28 cellular contexts compared by ENCODE assay signal in the genomic region with DNA sequence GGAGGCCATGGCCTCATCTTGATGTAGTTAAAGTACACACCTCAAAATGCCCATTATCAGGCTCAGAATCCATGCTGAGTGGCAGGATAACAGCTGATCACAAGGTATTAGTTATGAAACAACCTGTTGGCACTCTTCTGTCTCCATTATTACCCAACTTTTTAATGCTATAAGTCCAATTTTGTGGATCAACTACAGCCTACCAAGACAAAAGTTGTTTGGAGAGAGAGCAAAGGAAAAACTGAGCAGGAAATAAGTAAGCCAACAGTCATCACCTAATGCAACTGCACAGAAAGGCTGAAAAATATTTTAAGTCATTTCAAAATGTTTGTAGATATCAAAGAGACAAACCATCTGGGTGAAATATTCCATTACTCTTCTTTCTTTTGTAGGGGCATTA. TPM values are rescaled to one million over a fixed set of nuclear protein-coding genes. Genes with fewer than 3 reads are reported as not detected.
DNase-seq lines count a peak whose midpoint lies in the region; ATAC-seq and TF ChIP-seq lines count a peak whose summit lies in the region.
"Had no signal": no experiment of that assay in that cellular context is flagged by ENCODE, and none has a peak within 500 bp of the region (broad histone marks: within the 10 kb centered on the region; RNA-seq: fewer than 3 reads in every experiment).

No MANE protein-coding gene starts in this region.

- H4K91ac ChIP-seq in IMR-90 (ENCODE audit: insufficient read depth, low read depth, low read length), result peak overlapping the region; percentile 35; the same call in 1 of the 2 replicates

- dilution Hi-C loops in IMR-90 (cut with HindIII; ENCODE audit: low sequenced_read_pairs, unreplicated experiment), result no loop called here

- H3K18ac ChIP-seq in IMR-90 (ENCODE audit: low read depth, low read length), result peak overlapping the region; percentile 86

- peak overlapping the region; percentile 71 for H3K4ac ChIP-seq in IMR-90 (ENCODE audit: low read depth, low read length)

- no peak for TF ChIP-seq RAD21 in IMR-90 (IDR thresholded peaks at IDR 0.05; ENCODE audit: low read length)

- no peaks in the 10 kb centered on the region for H3K27me3 Mint-ChIP-seq in activated CD8-positive, alpha-beta T cell treated with anti-CD3 and anti-CD28 coated beads for 36 hours
- H3K27me3 Mint-ChIP-seq: IgD-negative memory B cell; stimulated activated naive CD8-positive, alpha-beta T cell treated with anti-CD3 and anti-CD28 coated beads, Interleukin-15, amount 100 ng/mL, for 72 hours; T-cell had no signal

- POLR2A ChIA-PET in IMR-90 (lab: Charles Lee; ENCODE audit: unreplicated experiment), result no interaction called here
- POLR2A ChIA-PET in activated CD8-positive, alpha-beta T cell treated with anti-CD3 and anti-CD28 coated beads for 36 hours (lab: Charles Lee), result no interaction called here

- no peaks in the 10 kb centered on the region for H4K20me1 ChIP-seq in IMR-90 (ENCODE audit: insufficient read depth, low read length)
- H4K20me1 ChIP-seq: BLaER1 had no signal

- H4K8ac ChIP-seq in IMR-90 (ENCODE audit: low read depth in 2 of 2, low read length in 2 of 2), result peak overlapping the region; percentile 41 to 57; a peak in 2 of 4 replicates

- H2AK5ac ChIP-seq in IMR-90 (ENCODE audit: low read depth, low read length), result 0 out of 2 replicates have a peak overlapping the region, but pooled peaks have one; percentile 54

- peaks cover 7% of the 10 kb centered on the region for H3K9me1 ChIP-seq in IMR-90 (ENCODE audit: insufficient read depth, low read length)

- peak overlapping the region; percentile 26 for H2AFZ ChIP-seq in IMR-90 (replicated peaks; ENCODE audit: low read length, poor library complexity)

- peak overlapping the region; percentile 85; the same call in 1 of the 2 replicates for H2BK20ac ChIP-seq in IMR-90 (ENCODE audit: low read depth, low read length)

- H3K23ac ChIP-seq in IMR-90 (ENCODE audit: low read depth, low read length), result peak overlapping the region; percentile 50

- peak overlapping the region; percentile 83; the same call in 1 of the 2 replicates for H2BK120ac ChIP-seq in IMR-90 (ENCODE audit: low read depth, low read length)

- TF ChIP-seq POLR2A in IMR-90 (IDR thresholded peaks at IDR 0.05; ENCODE audit: low read depth, low read length), result no peak

- H3K4me3 ChIP-seq in AG10803 (ENCODE audit: low read length) (no peak overlapping the region), IMR-90 (ENCODE audit: insufficient read depth, low read depth, low read length) (no peak overlapping the region), choroid plexus epithelial cell (ENCODE audit: low read depth, low read length) (no peak overlapping the region)
- H3K4me3 ChIP-seq: A549, BLaER1, Peyer's patch, skin epidermis, tibial nerve had no signal

- peak overlapping the region; percentile 33 for H3K4me2 ChIP-seq in IMR-90 (ENCODE audit: low read depth, low read length)
- H3K4me2 ChIP-seq: A549, BLaER1 had no signal

- H3K27ac ChIP-seq in IMR-90 (ENCODE audit: insufficient read depth, low read length), result peak overlapping the region; percentile 79; the same call in 1 of the 2 replicates
- H3K27ac ChIP-seq: A549, BLaER1, brain microvascular endothelial cell, Peyer's patch, skin epidermis, tibial nerve had no signal

- H3K36me3 Mint-ChIP-seq in activated CD8-positive, alpha-beta T cell treated with anti-CD3 and anti-CD28 coated beads for 36 hours (ENCODE audit: low read depth), result peaks cover 3% of the 10 kb centered on the region
- H3K36me3 Mint-ChIP-seq: natural killer cell had no signal

- no peaks in the 10 kb centered on the region for H3K9me3 ChIP-seq in IMR-90 (ENCODE audit: control insufficient read depth, insufficient read depth, low read length)
- H3K9me3 ChIP-seq: A549, BLaER1, Peyer's patch, tibial nerve had no signal

- in situ Hi-C loops in IMR-90 (cut with MboI; ENCODE audit: low sequenced_read_pairs), result loop anchor here (25.0 kb wide), 2 partner anchors 241 to 966 kb away; a partner anchor contains a TSS

- H2AK9ac ChIP-seq in IMR-90 (replicated peaks; ENCODE audit: low read depth, low read length, poor library complexity), result no peak overlapping the region

- no peak overlapping the region for H3K56ac ChIP-seq in IMR-90 (ENCODE audit: extremely low read depth, insufficient read depth, low read length)

- peak overlapping the region; percentile 91 for H2BK5ac ChIP-seq in IMR-90 (ENCODE audit: low read depth, low read length, poor library complexity, severe bottlenecking)

- H3K4me1 ChIP-seq in IMR-90 (ENCODE audit: control insufficient read depth, insufficient read depth, low read length), result peaks cover 14% of the 10 kb centered on the region
- H3K4me1 ChIP-seq: BLaER1, Peyer's patch had no signal

- H3K14ac ChIP-seq in IMR-90 (replicated peaks; ENCODE audit: low read depth, low read length), result peak overlapping the region; percentile 14

- no peaks in the 10 kb centered on the region for H3K9me3 Mint-ChIP-seq in activated CD8-positive, alpha-beta T cell treated with anti-CD3 and anti-CD28 coated beads for 36 hours
- H3K9me3 Mint-ChIP-seq: activated T-cell treated with anti-CD3 and anti-CD28 coated beads, Interleukin-2, amount 50 U/mL, for 72 hours; IgD-negative memory B cell; natural killer cell; stimulated activated naive CD8-positive, alpha-beta T cell treated with anti-CD3 and anti-CD28 coated beads, Interleukin-15, amount 100 ng/mL, for 72 hours; T-cell had no signal

- H3K36me3 ChIP-seq in IMR-90 (ENCODE audit: control insufficient read depth, insufficient read depth, low read length), result no peaks in the 10 kb centered on the region
- H3K36me3 ChIP-seq: brain microvascular endothelial cell, Peyer's patch had no signal

- H3K27ac Mint-ChIP-seq in activated CD8-positive, alpha-beta T cell treated with anti-CD3 and anti-CD28 coated beads for 36 hours, result no peak overlapping the region
- H3K27ac Mint-ChIP-seq: activated T-cell treated with anti-CD3 and anti-CD28 coated beads, Interleukin-2, amount 50 U/mL, for 72 hours; IgD-negative memory B cell; natural killer cell; stimulated activated naive CD8-positive, alpha-beta T cell treated with anti-CD3 and anti-CD28 coated beads, Interleukin-15, amount 100 ng/mL, for 72 hours; T-cell had no signal

- CTCF ChIA-PET in IMR-90 (lab: Yijun Ruan, JAX), result interaction anchor here (1.2 kb wide), 1 partner anchor 759 kb away, joined by 3 read pairs; no protein-coding TSS in a partner anchor
- CTCF ChIA-PET in activated CD8-positive, alpha-beta T cell treated with anti-CD3 and anti-CD28 coated beads for 36 hours (lab: Charles Lee), result interaction anchor here (2.2 kb wide), 1 partner anchor 15 kb away, joined by 5 read pairs; no protein-coding TSS in a partner anchor

- DNase-seq in AG10803 (ENCODE audit: low read depth) (peak; percentile 53), IMR-90 (peak; percentile 75), choroid plexus epithelial cell (ENCODE audit: low read depth) (peak; percentile 63), iris pigment epithelial cell (ENCODE audit: low read depth) (peak; percentile 76), SKM-1 treated with dmso at 0.1 percent for 144 hours (lab: John Stamatoyannopoulos, UW; ENCODE audit: unreplicated experiment) (no peak), NCI-H2081 treated with DMSO at 0.1 percent for 48 hours (lab: John Stamatoyannopoulos, UW) (no peak)
- DNase-seq in activated CD8-positive, alpha-beta T cell treated with anti-CD3 and anti-CD28 coated beads for 36 hours, result no peak
- DNase-seq: activated CD4-positive, CD25-positive, alpha-beta regulatory T cell; activated naive CD4-positive, alpha-beta T cell; activated T-cell treated with anti-CD3 and anti-CD28 coated beads, Interleukin-2, amount 50 U/mL, for 72 hours; brain microvascular endothelial cell; DMS53; effector CD4-positive, alpha-beta T cell; erythroblast; islet precursor cell; natural killer cell; NCI-H1417; NCI-H2029 treated with DMSO at 0.1 percent for 48 hours; NCI-H345; Peyer's patch; stimulated activated naive CD8-positive, alpha-beta T cell treated with anti-CD3 and anti-CD28 coated beads, Interleukin-15, amount 100 ng/mL, for 72 hours; T-cell had no signal

- no peaks in the 10 kb centered on the region for H3K27me3 ChIP-seq in IMR-90 (ENCODE audit: control insufficient read depth, insufficient read depth, low read length)
- H3K27me3 ChIP-seq: BLaER1, brain microvascular endothelial cell, Peyer's patch, tibial nerve had no signal

- ATAC-seq in IMR-90 (ENCODE audit: low read depth) (peak; percentile 61), GM18873 (IDR thresholded peaks at IDR 0.05; ENCODE audit: low FRiP score, unreplicated experiment) (no peak)
- no peak for ATAC-seq in activated CD8-positive, alpha-beta T cell treated with anti-CD3 and anti-CD28 coated beads for 36 hours
- ATAC-seq: A549; activated T-cell treated with anti-CD3 and anti-CD28 coated beads, Interleukin-2, amount 50 U/mL, for 72 hours; natural killer cell; stimulated activated naive CD8-positive, alpha-beta T cell treated with anti-CD3 and anti-CD28 coated beads, Interleukin-15, amount 100 ng/mL, for 72 hours; T-cell had no signal

- peak overlapping the region; percentile 23; the same call in 1 of the 3 replicates for H2BK15ac ChIP-seq in IMR-90 (ENCODE audit: low read depth, low read length)

- H3K9ac ChIP-seq in IMR-90 (ENCODE audit: low read depth, low read length), result no peak overlapping the region
- H3K9ac ChIP-seq: BLaER1 had no signal

- no peak for TF ChIP-seq CTCF in AG10803 (conservative IDR thresholded peaks at IDR 0.05; ENCODE audit: low read length)
- no peak for TF ChIP-seq CTCF in IMR-90 (conservative IDR thresholded peaks at IDR 0.05; ENCODE audit: low read depth, low read length)
- no peak for TF ChIP-seq CTCF in choroid plexus epithelial cell (conservative IDR thresholded peaks at IDR 0.05; ENCODE audit: low read depth, low read length)
- TF ChIP-seq CTCF in activated CD8-positive, alpha-beta T cell treated with anti-CD3 and anti-CD28 coated beads for 36 hours (IDR thresholded peaks at IDR 0.05), result no peak

- H3K4me3 Mint-ChIP-seq in activated CD8-positive, alpha-beta T cell treated with anti-CD3 and anti-CD28 coated beads for 36 hours, result no peak overlapping the region
- H3K4me3 Mint-ChIP-seq: activated T-cell treated with anti-CD3 and anti-CD28 coated beads, Interleukin-2, amount 50 U/mL, for 72 hours; IgD-negative memory B cell; natural killer cell; stimulated activated naive CD8-positive, alpha-beta T cell treated with anti-CD3 and anti-CD28 coated beads, Interleukin-15, amount 100 ng/mL, for 72 hours; T-cell had no signal

- H3K4me1 Mint-ChIP-seq in activated CD8-positive, alpha-beta T cell treated with anti-CD3 and anti-CD28 coated beads for 36 hours (ENCODE audit: low read depth), result peaks cover 2% of the 10 kb centered on the region
- H3K4me1 Mint-ChIP-seq: stimulated activated naive CD8-positive, alpha-beta T cell treated with anti-CD3 and anti-CD28 coated beads, Interleukin-15, amount 100 ng/mL, for 72 hours; T-cell had no signal

- peak overlapping the region; percentile 78 for H4K5ac ChIP-seq in IMR-90 (ENCODE audit: low read depth, low read length)

- intact Hi-C loops in IMR-90 (cut with micrococcal nuclease), result loop anchor here (5.0 kb wide), 1 partner anchor 96 kb away; no protein-coding TSS in a partner anchor
- intact Hi-C loops in activated CD8-positive, alpha-beta T cell treated with anti-CD3 and anti-CD28 coated beads for 36 hours (cut with micrococcal nuclease), result no loop called here

- H3K79me1 ChIP-seq in IMR-90 (ENCODE audit: low read depth in 1 of 2, low read length in 2 of 2), result no peaks in the 10 kb centered on the region

- BruUV-seq in IMR-90 (replicated peaks; lab: Mats Ljungman, UMichigan), result no TSS peak

RNA-seq across cellular contexts. Expression of a gene that starts 41.6 kb away (rescaled TPM):
- 4.3 and 10.6 TPM in 2 replicates for total RNA-seq in IMR-90 (2012; rRNA removed)
- 4.8 and 5.1 TPM in 2 replicates for polyA plus RNA-seq in IMR-90 (2012; rRNA removed)
- 2.9 and 5.3 TPM in 2 replicates for polyA plus RNA-seq in IMR-90 (2012; cell fraction: cytosol; rRNA removed)
- 2.0 and 2.1 TPM in 2 replicates for polyA plus RNA-seq in IMR-90 (2012; cell fraction: nucleus; rRNA removed; ENCODE audit: low replicate concordance)
- 10 to 100 TPM; 16.9 to 17.2 TPM for total RNA-seq in activated CD8-positive, alpha-beta T cell treated with anti-CD3 and anti-CD28 coated beads for 36 hours

Comparison
In these comparisons a context has a peak if more than half of its experiments do, and no peak if none do; other contexts are left out.
1. DNase-seq: peak in AG10803 (single experiment), IMR-90 (single experiment), choroid plexus epithelial cell (single experiment) and iris pigment epithelial cell (single experiment); none in SKM-1 treated with dmso at 0.1 percent for 144 hours (single experiment), activated CD8-positive, alpha-beta T cell treated with anti-CD3 and anti-CD28 coated beads for 36 hours (single experiment) and NCI-H2081 treated with DMSO at 0.1 percent for 48 hours (single experiment).